In genomic region chr3:72050771-72051170, GRCh38 we compare ENCODE assay signal across 28 cellular contexts.
"Had no signal": no experiment of that assay in that cellular context is flagged by ENCODE, and none has a peak within 500 bp of the region (broad histone marks: within the 10 kb centered on the region; RNA-seq: fewer than 3 reads in every experiment).

No MANE protein-coding gene starts in this region.

- H3K4me3 ChIP-seq: MG63 had no signal

- H3K27me3 ChIP-seq: MG63 had no signal

- H3K9me3 ChIP-seq: MG63 had no signal

- H3K36me3 ChIP-seq: MG63 had no signal

- DNase-seq: Karpas-422, Kasumi-1, MG63, MM.1S, MV-4-11, NCI-H1048, NCI-H1105, NCI-H1105 treated with DMSO at 0.1 percent for 48 hours, NCI-H1417 treated with DMSO at 0.1 percent for 48 hours, NCI-H1436, NCI-H1436 treated with DMSO at 0.1 percent for 48 hours, NCI-H146, NCI-H1694, NCI-H1694 treated with DMSO at 0.1 percent for 48 hours, NCI-H187 treated with DMSO at 0.1 percent for 48 hours, NCI-H1930, NCI-H2029 treated with DMSO at 0.1 percent for 48 hours, NCI-H2081 treated with DMSO at 0.1 percent for 48 hours, NCI-H2107, NCI-H2171, NCI-H2171 treated with DMSO at 0.1 percent for 48 hours, NCI-H2227 treated with DMSO at 0.1 percent for 48 hours, NCI-H226, NCI-H345, NCI-H446, NCI-H446 treated with DMSO at 0.1 percent for 48 hours, NCI-H510A, NCI-H510A treated with DMSO at 0.1 percent for 48 hours had no signal
